Comparison of ENCODE assay signal across 21 cellular contexts in genomic region chr3:152843955-152844354, GRCh38. TPM values are rescaled to one million over a fixed set of nuclear protein-coding genes. Genes with fewer than 3 reads are reported as not detected.
DNase-seq lines count a peak whose midpoint lies in the region; ATAC-seq, FAIRE-seq and TF ChIP-seq lines count a peak whose summit lies in the region.
"Had no signal": no experiment of that assay in that cellular context is flagged by ENCODE, and none has a peak within 500 bp of the region (broad histone marks: within the 10 kb centered on the region; RNA-seq: fewer than 3 reads in every experiment).

No MANE protein-coding gene starts in this region.

- H3K56ac ChIP-seq in H9 (ENCODE audit: insufficient read length, low read depth, low read length), result no peak overlapping the region

- no peak overlapping the region for H2AK5ac ChIP-seq in H9 (ENCODE audit: insufficient read length, low read length)

- H3K4me1 Mint-ChIP-seq in H9, result peaks cover 3% of the 10 kb centered on the region in 2 experiments; a peak in 3 of 4 replicates
- H3K4me1 Mint-ChIP-seq: memory B cell; naive thymus-derived CD8-positive, alpha-beta T cell had no signal

- no peaks in the 10 kb centered on the region for H3K79me1 ChIP-seq in H9 (ENCODE audit: insufficient read depth, low read depth, low read length, poor library complexity, severe bottlenecking)

- H4K5ac ChIP-seq in H9 (ENCODE audit: insufficient read length, low read depth, low read length), result no peak overlapping the region

- no peaks in the 10 kb centered on the region for H3K36me3 ChIP-seq in small intestine (ENCODE audit: control insufficient read depth in 2 of 2, insufficient read depth in 2 of 2, low read length in 2 of 2)
- H3K36me3 ChIP-seq: pancreas had no signal

- no peaks in the 10 kb centered on the region for H3K27me3 ChIP-seq in small intestine (ENCODE audit: control insufficient read depth in 2 of 2, insufficient read depth in 2 of 2, low read length in 2 of 2)
- no peaks in the 10 kb centered on the region for H3K27me3 ChIP-seq in H9 (ENCODE audit: insufficient read depth, low read length)
- H3K27me3 ChIP-seq: pancreas had no signal

- ATAC-seq in GM19025 (IDR thresholded peaks at IDR 0.05; ENCODE audit: low read depth, unreplicated experiment), result peak; percentile 89
- ATAC-seq in HG02763 (IDR thresholded peaks at IDR 0.05; ENCODE audit: unreplicated experiment), result peak; percentile 70
- ATAC-seq in HG03460 (IDR thresholded peaks at IDR 0.05; ENCODE audit: unreplicated experiment), result peak; percentile 86
- ATAC-seq: naive thymus-derived CD8-positive, alpha-beta T cell; pancreas had no signal

- DNase-seq in small intestine (peak; percentile 82), AG08395 (ENCODE audit: low spot score) (no peak), H9 (no peak), NCI-H510A (lab: John Stamatoyannopoulos, UW) (no peak)
- DNase-seq: activated CD4-positive, CD25-positive, alpha-beta regulatory T cell; activated gamma-delta T cell; COR-L47; EL; hippocampal formation; naive thymus-derived CD8-positive, alpha-beta T cell; NCI-H2081 treated with DMSO at 0.1 percent for 48 hours; NCI-H69; pancreas; stimulated activated CD4-positive, alpha-beta T cell treated with anti-CD3 and anti-CD28 coated beads, Interleukin-4, amount 100 ng/mL, for 24 hours had no signal

- H3T11ph ChIP-seq in H9 (ENCODE audit: low read length), result no peak overlapping the region

- H3K9me3 ChIP-seq in small intestine (ENCODE audit: control insufficient read depth, low read depth) (no peaks in the 10 kb centered on the region), H9 (ENCODE audit: control insufficient read depth, low read depth, low read length) (peaks cover 13% of the 10 kb centered on the region)
- H3K9me3 ChIP-seq: pancreas had no signal

- no peak overlapping the region for H3K9ac ChIP-seq in H9 (ENCODE audit: extremely low read depth, insufficient read length, low read length)

- no peak overlapping the region for H3K4me2 ChIP-seq in H9 (ENCODE audit: insufficient read depth, insufficient read length, low read length)

- H3K4ac ChIP-seq in H9 (ENCODE audit: low read depth, low read length), result no peak overlapping the region

- no peak overlapping the region for H2AFZ ChIP-seq in H9 (ENCODE audit: low read length)

- H3K27ac Mint-ChIP-seq in H9, result no peak overlapping the region
- H3K27ac Mint-ChIP-seq: memory B cell; naive thymus-derived CD8-positive, alpha-beta T cell had no signal

- H3K9me3 Mint-ChIP-seq in H9, result peaks cover 0 to 24% of the 10 kb centered on the region in 2 experiments

- no peak overlapping the region for H2BK120ac ChIP-seq in H9 (ENCODE audit: low read depth, low read length, poor library complexity, severe bottlenecking)

- no peaks in the 10 kb centered on the region for H3K23me2 ChIP-seq in H9 (ENCODE audit: insufficient read length, low read depth, low read length, poor library complexity, severe bottlenecking)

- H3K36me3 Mint-ChIP-seq in H9 (ENCODE audit: insufficient read depth in 1 of 3, low read depth in 3 of 3), result peaks cover 20 to 26% (median 24%) of the 10 kb centered on the region in 3 experiments
- H3K36me3 Mint-ChIP-seq: memory B cell; naive thymus-derived CD8-positive, alpha-beta T cell had no signal

- H2BK15ac ChIP-seq in H9 (ENCODE audit: low read depth, low read length), result no peak overlapping the region

- FAIRE-seq in small intestine (lab: Jason Lieb, UNC), result no peak
- FAIRE-seq: keratinocyte, pancreas had no signal

- H2BK20ac ChIP-seq in H9 (ENCODE audit: low read depth, low read length, poor library complexity, severe bottlenecking), result no peak overlapping the region

- H3K14ac ChIP-seq in H9 (ENCODE audit: insufficient read depth, low read length), result no peak overlapping the region

- TF ChIP-seq CTCF in H9 (conservative IDR thresholded peaks at IDR 0.05), result no peak

- H2BK12ac ChIP-seq in H9 (ENCODE audit: insufficient read length, low read depth, low read length), result no peak overlapping the region

- no peak overlapping the region for H3K23ac ChIP-seq in H9 (ENCODE audit: insufficient read length, low read depth, low read length)

- H3K4me1 ChIP-seq in small intestine (ENCODE audit: control insufficient read depth in 2 of 2, insufficient read depth in 1 of 2, low read depth in 1 of 2, low read length in 1 of 2) (no peaks in the 10 kb centered on the region), H9 (ENCODE audit: insufficient read depth, low read length) (no peaks in the 10 kb centered on the region)
- H3K4me1 ChIP-seq: pancreas had no signal

- H3K27ac ChIP-seq in small intestine (ENCODE audit: low read depth in 1 of 2, low read length in 1 of 2) (no peak overlapping the region), H9 (ENCODE audit: insufficient read length, low read depth, low read length) (no peak overlapping the region)
- H3K27ac ChIP-seq: HL-60, pancreas had no signal

- no peaks in the 10 kb centered on the region for H3K27me3 Mint-ChIP-seq in H9 (ENCODE audit: low read depth)

- peaks cover 8% of the 10 kb centered on the region; the same call in 1 of the 2 replicates for H3K79me2 ChIP-seq in H9 (ENCODE audit: insufficient read depth, low read length)

- H4K91ac ChIP-seq in H9 (ENCODE audit: insufficient read length, low read depth, low read length), result no peak overlapping the region

- H4K8ac ChIP-seq in H9 (replicated peaks; ENCODE audit: insufficient read length, low read depth, low read length), result no peak overlapping the region

- no peak overlapping the region for H3K18ac ChIP-seq in H9 (ENCODE audit: insufficient read length, low read depth, low read length)

- H3K4me3 Mint-ChIP-seq in H9, result no peak overlapping the region
- H3K4me3 Mint-ChIP-seq: memory B cell; naive thymus-derived CD8-positive, alpha-beta T cell had no signal

- H4K20me1 ChIP-seq in H9 (ENCODE audit: control insufficient read depth, insufficient read depth, insufficient read length), result no peaks in the 10 kb centered on the region

- H3K4me3 ChIP-seq in small intestine (ENCODE audit: low read depth in 1 of 2, low read length in 2 of 2), result no peak overlapping the region
- H3K4me3 ChIP-seq: pancreas had no signal

- no peak overlapping the region for H2BK5ac ChIP-seq in H9 (ENCODE audit: insufficient read length, low read length)

RNA-seq across cellular contexts. Expression of gene P2RY1, which starts 9.0 kb away (rescaled TPM):
- 1 to 10 TPM in 2 of 3 donors, under 1 TPM in 1; 0.27 to 1.7 (median 1.6) TPM for polyA plus RNA-seq in small intestine
- total RNA-seq in H9 (2021), result 6.3 and 6.4 TPM in 2 replicates
- total RNA-seq: naive thymus-derived CD8-positive, alpha-beta T cell; OCI-LY7 had no signal
- polyA plus RNA-seq: naive thymus-derived CD8-positive, alpha-beta T cell had no signal
